ENCODE assay signal across 26 cellular contexts in genomic region chr5:167233507-167233906, GRCh38.
DNase-seq lines count a peak whose midpoint lies in the region; ATAC-seq, FAIRE-seq and TF ChIP-seq lines count a peak whose summit lies in the region.
"Had no signal": no experiment of that assay in that cellular context is flagged by ENCODE, and none has a peak within 500 bp of the region (broad histone marks: within the 10 kb centered on the region; RNA-seq: fewer than 3 reads in every experiment).

No MANE protein-coding gene starts in this region.

- no peak overlapping the region for H3K9ac ChIP-seq in adipocyte (ENCODE audit: low read length)
- H3K9ac ChIP-seq in kidney (ENCODE audit: low read length in 2 of 2) = no peak overlapping the region
- H3K9ac ChIP-seq: BLaER1 treated with 17β-estradiol and CSF1 and Interleukin-3, amounts not matched to agents 10 nM and 100 nM; KMS-11 had no signal

- no peaks in the 10 kb centered on the region for H3K27me3 ChIP-seq in adipocyte (replicated peaks; ENCODE audit: control insufficient read depth, insufficient read depth, low read length)
- no peaks in the 10 kb centered on the region for H3K27me3 ChIP-seq in pancreas
- H3K27me3 ChIP-seq in dorsolateral prefrontal cortex = no peaks in the 10 kb centered on the region
- H3K27me3 ChIP-seq: BLaER1 treated with 17β-estradiol and CSF1 and Interleukin-3, amounts not matched to agents 10 nM and 100 nM; Peyer's patch; SJCRH30 had no signal

- peak; percentile 73 for FAIRE-seq in pancreas (lab: Jason Lieb, UNC)
- no peak for FAIRE-seq in kidney (lab: Jason Lieb, UNC)
- FAIRE-seq: G401.6, GM12892, GM18507, HTR-8/SVneo had no signal

- H3K4me3 ChIP-seq in adipocyte (ENCODE audit: low read length) (no peak overlapping the region), choroid plexus epithelial cell (ENCODE audit: low read depth, low read length) (no peak overlapping the region), fibroblast of the aortic adventitia (ENCODE audit: low read depth, low read length) (no peak overlapping the region), pancreas (no peak overlapping the region), dorsolateral prefrontal cortex (no peak overlapping the region), kidney (ENCODE audit: low read length in 2 of 2) (no peak overlapping the region)
- H3K4me3 ChIP-seq: BLaER1 treated with 17β-estradiol and CSF1 and Interleukin-3, amounts not matched to agents 10 nM and 100 nM; Peyer's patch; SJCRH30 had no signal

- no peaks in the 10 kb centered on the region for H3K4me1 ChIP-seq in adipocyte (ENCODE audit: control insufficient read depth, insufficient read depth, low read length)
- no peaks in the 10 kb centered on the region for H3K4me1 ChIP-seq in pancreas
- no peaks in the 10 kb centered on the region for H3K4me1 ChIP-seq in kidney (ENCODE audit: control insufficient read depth in 1 of 2, insufficient read depth in 1 of 2, low read depth in 1 of 2, low read length in 2 of 2)
- H3K4me1 ChIP-seq: BLaER1 treated with 17β-estradiol and CSF1 and Interleukin-3, amounts not matched to agents 10 nM and 100 nM; Peyer's patch; SJCRH30 had no signal

- TF ChIP-seq CTCF in choroid plexus epithelial cell (conservative IDR thresholded peaks at IDR 0.05; ENCODE audit: low read depth, low read length) (no peak), fibroblast of the aortic adventitia (IDR thresholded peaks at IDR 0.05; ENCODE audit: insufficient read depth, low read length) (no peak), pancreas (IDR thresholded peaks at IDR 0.05) (no peak), dorsolateral prefrontal cortex (IDR thresholded peaks at IDR 0.05 in 54 of 56, conservative IDR thresholded peaks at IDR 0.05 in 2 of 56; ENCODE audit: low read depth in 1 of 56, partially characterized antibody in 56 of 56) (no peak), kidney (IDR thresholded peaks at IDR 0.05; ENCODE audit: borderline replicate concordance, extremely low read depth, insufficient read depth) (no peak)

- peak; percentile 42 for DNase-seq in adipocyte (ENCODE audit: low read depth)
- DNase-seq in choroid plexus epithelial cell (ENCODE audit: low read depth) = peak; percentile 11
- peak; percentile 14 for DNase-seq in fibroblast of the aortic adventitia (ENCODE audit: low read depth)
- DNase-seq in pancreas = no peak
- DNase-seq in dorsolateral prefrontal cortex = no peak
- no peak for DNase-seq in kidney
- DNase-seq: ACHN; Calu3; CD8-positive, alpha-beta memory T cell; DMS153; NCI-H1105; NCI-H146; NCI-H2029; NCI-H226; NCI-H510A treated with DMSO at 0.1 percent for 48 hours; NCI-H82; Peyer's patch; SJCRH30 had no signal

- ATAC-seq in pancreas (no peak), HG02763 (IDR thresholded peaks at IDR 0.05; ENCODE audit: unreplicated experiment) (no peak), GM18511 (IDR thresholded peaks at IDR 0.05; ENCODE audit: unreplicated experiment) (no peak)

- WGBS in pancreas, 2 donors = 83 to 90% methylated on average over 1 of the region's 1 CpG

- no peak overlapping the region for H3K27ac ChIP-seq in pancreas
- no peak overlapping the region for H3K27ac ChIP-seq in dorsolateral prefrontal cortex
- H3K27ac ChIP-seq in kidney (ENCODE audit: low read depth in 2 of 2, low read length in 2 of 2) = no peak overlapping the region
- H3K27ac ChIP-seq: BLaER1 treated with 17β-estradiol and CSF1 and Interleukin-3, amounts not matched to agents 10 nM and 100 nM; KMS-11; Peyer's patch; SJCRH30 had no signal

- intact Hi-C loops in pancreas (cut with DNase I) = no loop called here
- intact Hi-C loops in dorsolateral prefrontal cortex (cut with DNase I) = no loop called here
- intact Hi-C loops in kidney (cut with DNase I) = no loop called here

- H3K9me3 ChIP-seq in adipocyte (ENCODE audit: control insufficient read depth, low read length) = peaks cover 21% of the 10 kb centered on the region
- H3K9me3 ChIP-seq in pancreas = no peaks in the 10 kb centered on the region
- H3K9me3 ChIP-seq in kidney (ENCODE audit: control insufficient read depth in 1 of 2, low read length in 2 of 2) = no peaks in the 10 kb centered on the region
- H3K9me3 ChIP-seq: Peyer's patch had no signal

- H3K36me3 ChIP-seq in adipocyte (ENCODE audit: control insufficient read depth, insufficient read depth, low read length, severe bottlenecking) (no peaks in the 10 kb centered on the region), pancreas (no peaks in the 10 kb centered on the region), kidney (ENCODE audit: control insufficient read depth in 1 of 2, insufficient read depth in 2 of 2, low read length in 2 of 2) (no peaks in the 10 kb centered on the region)
- H3K36me3 ChIP-seq: Peyer's patch, SJCRH30 had no signal

Comparison
In these comparisons a context has a peak if more than half of its experiments do, and no peak if none do; other contexts are left out.
1. DNase-seq: peak in adipocyte (single experiment), choroid plexus epithelial cell (single experiment) and fibroblast of the aortic adventitia (single experiment); none in pancreas (0 of 6), dorsolateral prefrontal cortex (0 of 10) and kidney (single experiment).